Comparison of ENCODE assay signal across 15 cellular contexts in genomic region chr9:23554691-23555090, GRCh38.
DNase-seq lines count a peak whose midpoint lies in the region; ATAC-seq and TF ChIP-seq lines count a peak whose summit lies in the region.
"Had no signal": no experiment of that assay in that cellular context is flagged by ENCODE, and none has a peak within 500 bp of the region (broad histone marks: within the 10 kb centered on the region; RNA-seq: fewer than 3 reads in every experiment).

No MANE protein-coding gene starts in this region.

- H3K36me3 Mint-ChIP-seq in activated T-helper 17 cell treated with anti-CD3 and anti-CD28 coated beads, Interleukin-2, amount 50 U/mL, for 72 hours (ENCODE audit: low read depth): no peaks in the 10 kb centered on the region
- H3K36me3 Mint-ChIP-seq: CD14-positive monocyte; CD8-positive, alpha-beta T cell had no signal

- H3K4me1 Mint-ChIP-seq in activated T-helper 17 cell treated with anti-CD3 and anti-CD28 coated beads, Interleukin-2, amount 50 U/mL, for 72 hours: no peaks in the 10 kb centered on the region
- H3K4me1 Mint-ChIP-seq: CD14-positive monocyte had no signal

- H3K27me3 Mint-ChIP-seq in activated T-helper 17 cell treated with anti-CD3 and anti-CD28 coated beads, Interleukin-2, amount 50 U/mL, for 72 hours: no peaks in the 10 kb centered on the region

- peaks cover 9% of the 10 kb centered on the region for H3K9me3 Mint-ChIP-seq in activated T-helper 17 cell treated with anti-CD3 and anti-CD28 coated beads, Interleukin-2, amount 50 U/mL, for 72 hours
- H3K9me3 Mint-ChIP-seq: GM23338 had no signal

- no peak overlapping the region for H3K27ac Mint-ChIP-seq in activated T-helper 17 cell treated with anti-CD3 and anti-CD28 coated beads, Interleukin-2, amount 50 U/mL, for 72 hours
- H3K27ac Mint-ChIP-seq: CD14-positive monocyte; CD8-positive, alpha-beta T cell; GM23338 had no signal

- POLR2A ChIA-PET in HEK293T (lab: Yijun Ruan, JAX): no interaction called here

- DNase-seq in NCI-H82 (lab: John Stamatoyannopoulos, UW) (peak; percentile 9), NCI-H82 treated with DMSO at 0.1 percent for 48 hours (lab: John Stamatoyannopoulos, UW; ENCODE audit: unreplicated experiment) (no peak), NCI-H524 treated with DMSO at 0.1 percent for 48 hours (lab: John Stamatoyannopoulos, UW) (peak; percentile 5), cerebellar cortex (ENCODE audit: low spot score) (peak; percentile 88), HEK293T (ENCODE audit: extremely low spot score) (no peak), NCI-H526 treated with DMSO at 0.1 percent for 48 hours (lab: John Stamatoyannopoulos, UW) (no peak)
- DNase-seq: CD8-positive, alpha-beta T cell; COR-L47; H7 had no signal

- no peak for ATAC-seq in GM18867 (IDR thresholded peaks at IDR 0.05; ENCODE audit: unreplicated experiment)
- no peak for ATAC-seq in activated T-helper 17 cell treated with anti-CD3 and anti-CD28 coated beads, Interleukin-2, amount 50 U/mL, for 72 hours (replicated peaks)
- ATAC-seq: CD8-positive, alpha-beta T cell; GM12878; GM23338; HepG2 had no signal

- no peak overlapping the region for H3K4me3 Mint-ChIP-seq in activated T-helper 17 cell treated with anti-CD3 and anti-CD28 coated beads, Interleukin-2, amount 50 U/mL, for 72 hours
- H3K4me3 Mint-ChIP-seq: CD14-positive monocyte; CD8-positive, alpha-beta T cell; GM23338 had no signal

- CTCF ChIA-PET in HEK293T (lab: Yijun Ruan, JAX): no interaction called here

TF ChIP-seq in HEK293T, 16 proteins besides CTCF, POLR2A, EP300 and RAD21:
- TF ChIP-seq FOXK2 (IDR thresholded peaks at IDR 0.05) (no peak), BHLHE40 (IDR thresholded peaks at IDR 0.05; ENCODE audit: borderline replicate concordance) (no peak), HDGF (IDR thresholded peaks at IDR 0.05; ENCODE audit: borderline replicate concordance) (no peak), LEF1 (IDR thresholded peaks at IDR 0.05; ENCODE audit: borderline replicate concordance) (no peak), TARDBP (IDR thresholded peaks at IDR 0.05) (no peak), SP1 (IDR thresholded peaks at IDR 0.05) (no peak), CTBP1 (IDR thresholded peaks at IDR 0.05; ENCODE audit: borderline replicate concordance) (no peak), L3MBTL2 (conservative IDR thresholded peaks at IDR 0.05) (no peak), PKNOX1 (IDR thresholded peaks at IDR 0.05) (no peak), FOXM1 (IDR thresholded peaks at IDR 0.05; ENCODE audit: borderline replicate concordance) (no peak), FOXA1 (IDR thresholded peaks at IDR 0.05) (no peak), ZNF384 (IDR thresholded peaks at IDR 0.05) (no peak), SUZ12 (IDR thresholded peaks at IDR 0.05) (no peak), ELF4 (IDR thresholded peaks at IDR 0.05) (no peak), ARNT (IDR thresholded peaks at IDR 0.05) (no peak), NFRKB (IDR thresholded peaks at IDR 0.05) (no peak)

Comparison
In these comparisons a context has a peak if more than half of its experiments do, and no peak if none do; other contexts are left out.
1. DNase-seq: peak in NCI-H82 (single experiment), NCI-H524 treated with DMSO at 0.1 percent for 48 hours (single experiment) and cerebellar cortex (single experiment); none in NCI-H82 treated with DMSO at 0.1 percent for 48 hours (single experiment), HEK293T (single experiment) and NCI-H526 treated with DMSO at 0.1 percent for 48 hours (single experiment).